ENCODE assay signal across 13 cellular contexts in the genomic region with DNA sequence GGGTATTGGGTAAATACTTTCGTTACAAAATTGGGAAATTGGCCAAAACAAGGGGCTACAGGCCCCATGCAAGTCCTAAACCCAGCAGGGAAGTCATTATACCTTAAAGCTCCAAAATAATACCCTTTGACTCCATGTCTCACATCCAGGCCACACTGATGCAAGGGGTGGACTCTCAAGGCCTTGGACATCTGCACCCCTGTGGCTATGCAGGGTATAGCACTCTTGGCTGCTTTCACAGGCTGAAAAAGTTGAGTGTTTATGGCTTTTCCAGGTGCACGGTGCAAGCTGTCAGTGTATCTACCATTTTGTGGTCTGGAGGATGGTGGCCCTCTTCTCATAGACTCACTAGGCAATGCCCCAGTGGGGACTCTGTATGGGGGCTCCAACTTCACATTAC.
DNase-seq lines count a peak whose midpoint lies in the region; ATAC-seq and TF ChIP-seq lines count a peak whose summit lies in the region.
"Had no signal": no experiment of that assay in that cellular context is flagged by ENCODE, and none has a peak within 500 bp of the region (broad histone marks: within the 10 kb centered on the region; RNA-seq: fewer than 3 reads in every experiment).

No MANE protein-coding gene starts in this region.

- CTCF ChIA-PET in PC-3 (lab: Charles Lee), result no interaction called here
- CTCF ChIA-PET in activated naive CD4-positive, alpha-beta T cell treated with anti-CD3 and anti-CD28 coated beads, Interleukin-2, amount 10 ng/mL, durations not matched to agents 7 days and 5 days (lab: Charles Lee), result no interaction called here

- ATAC-seq in GM21360 (IDR thresholded peaks at IDR 0.05; ENCODE audit: unreplicated experiment) (peak; percentile 64), PC-3 (no peak), left lobe of liver (peak; percentile 39), HG03139 (IDR thresholded peaks at IDR 0.05; ENCODE audit: unreplicated experiment) (no peak)
- ATAC-seq: esophagus mucosa had no signal

- no peak overlapping the region for H3K4me3 ChIP-seq in PC-3 (ENCODE audit: low read length)
- H3K4me3 ChIP-seq in stomach, result no peak overlapping the region
- H3K4me3 ChIP-seq: A549 had no signal

- no peaks in the 10 kb centered on the region for H4K20me1 ChIP-seq in PC-3 (ENCODE audit: low read length)

- POLR2A ChIA-PET in PC-3 (lab: Charles Lee; ENCODE audit: unreplicated experiment), result no interaction called here

- H3K9me3 Mint-ChIP-seq in activated naive CD4-positive, alpha-beta T cell treated with anti-CD3 and anti-CD28 coated beads, Interleukin-2, amount 10 ng/mL, durations not matched to agents 7 days and 5 days, result no peaks in the 10 kb centered on the region
- H3K9me3 Mint-ChIP-seq: central memory CD8-positive, alpha-beta T cell had no signal

- H3K4me3 Mint-ChIP-seq in activated naive CD4-positive, alpha-beta T cell treated with anti-CD3 and anti-CD28 coated beads, Interleukin-2, amount 10 ng/mL, durations not matched to agents 7 days and 5 days, result no peak overlapping the region
- H3K4me3 Mint-ChIP-seq: central memory CD8-positive, alpha-beta T cell had no signal

- no peaks in the 10 kb centered on the region for H3K27me3 Mint-ChIP-seq in activated naive CD4-positive, alpha-beta T cell treated with anti-CD3 and anti-CD28 coated beads, Interleukin-2, amount 10 ng/mL, durations not matched to agents 7 days and 5 days
- H3K27me3 Mint-ChIP-seq: central memory CD8-positive, alpha-beta T cell had no signal

- H3K9me3 ChIP-seq in PC-3 (ENCODE audit: low read length), result no peaks in the 10 kb centered on the region
- H3K9me3 ChIP-seq in stomach, result peaks cover 0 to 4% (median 0%) of the 10 kb centered on the region in 4 donors
- H3K9me3 ChIP-seq: A549 had no signal

- no peaks in the 10 kb centered on the region for H3K4me1 Mint-ChIP-seq in activated naive CD4-positive, alpha-beta T cell treated with anti-CD3 and anti-CD28 coated beads, Interleukin-2, amount 10 ng/mL, durations not matched to agents 7 days and 5 days
- H3K4me1 Mint-ChIP-seq: central memory CD8-positive, alpha-beta T cell had no signal

- no peaks in the 10 kb centered on the region for H3K27me3 ChIP-seq in PC-3 (ENCODE audit: low read length)
- no peaks in the 10 kb centered on the region for H3K27me3 ChIP-seq in stomach

- TF ChIP-seq EP300 in stomach (IDR thresholded peaks at IDR 0.05), result no peak

- 28 to 48% (median 42%) methylated on average over 2 of the region's 2 CpGs for WGBS in stomach, 5 donors

- no peak overlapping the region for H2AFZ ChIP-seq in PC-3 (ENCODE audit: low read length)

- no peaks in the 10 kb centered on the region for H3K9me2 ChIP-seq in PC-3 (replicated peaks; ENCODE audit: low read length)

- no peaks in the 10 kb centered on the region for H3F3A ChIP-seq in PC-3 (ENCODE audit: low read length, unreplicated experiment)

- no peaks in the 10 kb centered on the region for H3K36me3 ChIP-seq in PC-3 (ENCODE audit: low read depth, low read length)
- H3K36me3 ChIP-seq in stomach, result no peaks in the 10 kb centered on the region

- no peaks in the 10 kb centered on the region for H3K79me2 ChIP-seq in PC-3 (ENCODE audit: low read length)

- 0 out of 2 replicates have a peak, but pooled peaks have one; percentile 23 for TF ChIP-seq CTCF in PC-3 (conservative IDR thresholded peaks at IDR 0.05; ENCODE audit: low read depth, low read length)
- no peak for TF ChIP-seq CTCF in stomach (IDR thresholded peaks at IDR 0.05)

- intact Hi-C loops in PC-3 (cut with micrococcal nuclease), result no loop called here
- intact Hi-C loops in stomach (cut with DNase I; ENCODE audit: low total_unique reads), result no loop called here

- BruUV-seq in PC-3 (replicated peaks; lab: Mats Ljungman, UMichigan), result no TSS peak

- no peaks in the 10 kb centered on the region for H3K36me3 Mint-ChIP-seq in activated naive CD4-positive, alpha-beta T cell treated with anti-CD3 and anti-CD28 coated beads, Interleukin-2, amount 10 ng/mL, durations not matched to agents 7 days and 5 days

- H3K9ac ChIP-seq in PC-3 (ENCODE audit: low read length), result no peak overlapping the region

- DNase-seq in NCI-H748 (lab: John Stamatoyannopoulos, UW; ENCODE audit: unreplicated experiment), result peak; percentile 9
- DNase-seq in NCI-H748 treated with DMSO at 0.1 percent for 48 hours (lab: John Stamatoyannopoulos, UW), result no peak
- DNase-seq in PC-3, result peak; percentile 1
- DNase-seq in left lobe of liver (ENCODE audit: low spot score), result no peak
- no peak for DNase-seq in stomach
- no peak for DNase-seq in activated naive CD4-positive, alpha-beta T cell treated with anti-CD3 and anti-CD28 coated beads, Interleukin-2, amount 10 ng/mL, durations not matched to agents 7 days and 5 days
- DNase-seq: SHP77 treated with DMSO at 0.1 percent for 48 hours had no signal

- no peak for TF ChIP-seq POLR2A in stomach (IDR thresholded peaks at IDR 0.05)

- no peak overlapping the region for H3K27ac Mint-ChIP-seq in activated naive CD4-positive, alpha-beta T cell treated with anti-CD3 and anti-CD28 coated beads, Interleukin-2, amount 10 ng/mL, durations not matched to agents 7 days and 5 days

- no peak overlapping the region for H3K4me2 ChIP-seq in PC-3 (ENCODE audit: low read length)
- H3K4me2 ChIP-seq: A549 had no signal

- H3K4me1 ChIP-seq in PC-3 (ENCODE audit: insufficient read depth, low read length), result no peaks in the 10 kb centered on the region
- no peaks in the 10 kb centered on the region for H3K4me1 ChIP-seq in stomach
- H3K4me1 ChIP-seq: A549 had no signal

- H3K27ac ChIP-seq in PC-3 (ENCODE audit: low read length) (no peak overlapping the region), stomach (no peak overlapping the region)
- H3K27ac ChIP-seq: A549, VCaP had no signal

Comparison
In these comparisons a context has a peak if more than half of its experiments do, and no peak if none do; other contexts are left out.
1. DNase-seq: peak in NCI-H748 (single experiment) and PC-3 (single experiment); none in NCI-H748 treated with DMSO at 0.1 percent for 48 hours (single experiment), left lobe of liver (single experiment), stomach (single experiment) and activated naive CD4-positive, alpha-beta T cell treated with anti-CD3 and anti-CD28 coated beads, Interleukin-2, amount 10 ng/mL, durations not matched to agents 7 days and 5 days (single experiment).
2. ATAC-seq: peak in GM21360 (single experiment) and left lobe of liver (single experiment); none in PC-3 (single experiment) and HG03139 (single experiment).